Comparison of ENCODE assay signal across 24 cellular contexts in genomic region chr4:175905939-175906338, GRCh38.
"Had no signal": no experiment of that assay in that cellular context is flagged by ENCODE, and none has a peak within 500 bp of the region (broad histone marks: within the 10 kb centered on the region; RNA-seq: fewer than 3 reads in every experiment).

No MANE protein-coding gene starts in this region.

- H3K27ac Mint-ChIP-seq: activated B cell treated with CpG ODN at 0.5 μM for 24 hours; activated CD4-positive, alpha-beta T cell treated with anti-CD3 and anti-CD28 coated beads, Interleukin-2, amount 10 ng/mL, durations not matched to agents 24 days and 14 days; activated naive CD4-positive, alpha-beta T cell treated with anti-CD3 and anti-CD28 coated beads for 36 hours; activated naive CD8-positive, alpha-beta T cell treated with anti-CD3 and anti-CD28 coated beads for 36 hours; T-helper 17 cell had no signal

- H3K4me3 ChIP-seq: K562 had no signal

- H3K36me3 Mint-ChIP-seq: activated naive CD8-positive, alpha-beta T cell treated with anti-CD3 and anti-CD28 coated beads for 36 hours had no signal

- H3K27me3 Mint-ChIP-seq: activated B cell treated with CpG ODN at 0.5 μM for 24 hours; activated CD4-positive, alpha-beta T cell treated with anti-CD3 and anti-CD28 coated beads, Interleukin-2, amount 10 ng/mL, durations not matched to agents 24 days and 14 days; activated naive CD8-positive, alpha-beta T cell treated with anti-CD3 and anti-CD28 coated beads for 36 hours; central memory CD8-positive, alpha-beta T cell; T-helper 17 cell had no signal

- H3K4me1 Mint-ChIP-seq: activated B cell treated with CpG ODN at 0.5 μM for 24 hours; activated CD4-positive, alpha-beta T cell treated with anti-CD3 and anti-CD28 coated beads, Interleukin-2, amount 10 ng/mL, durations not matched to agents 24 days and 14 days; activated naive CD8-positive, alpha-beta T cell treated with anti-CD3 and anti-CD28 coated beads for 36 hours; central memory CD8-positive, alpha-beta T cell; T-helper 17 cell had no signal

- H3K9me3 Mint-ChIP-seq: activated CD4-positive, alpha-beta T cell treated with anti-CD3 and anti-CD28 coated beads, Interleukin-2, amount 10 ng/mL, durations not matched to agents 24 days and 14 days; activated naive CD4-positive, alpha-beta T cell treated with anti-CD3 and anti-CD28 coated beads for 36 hours; activated naive CD8-positive, alpha-beta T cell treated with anti-CD3 and anti-CD28 coated beads for 36 hours; activated T-cell treated with anti-CD3 and anti-CD28 coated beads, Interleukin-2, amount 50 U/mL, for 4 hours had no signal

- DNase-seq: activated B cell treated with CpG ODN at 0.5 μM for 24 hours; activated CD4-positive, alpha-beta T cell treated with anti-CD3 and anti-CD28 coated beads for 1 hour; activated CD4-positive, alpha-beta T cell treated with anti-CD3 and anti-CD28 coated beads, Interleukin-2, amount 10 ng/mL, durations not matched to agents 24 days and 14 days; activated CD4-positive, alpha-beta T cell treated with anti-CD3 and anti-CD28 coated beads, Interleukin-2, amount 50 U/mL, for 48 hours; activated CD8-positive, alpha-beta memory T cell treated with anti-CD3 and anti-CD28 coated beads for 24 hours; activated effector memory CD4-positive, alpha-beta T cell treated with anti-CD3 and anti-CD28 coated beads, Interleukin-2, amount 50 U/mL, for 16 hours; activated naive CD4-positive, alpha-beta T cell treated with anti-CD3 and anti-CD28 coated beads for 36 hours; activated naive CD8-positive, alpha-beta T cell treated with anti-CD3 and anti-CD28 coated beads for 36 hours; activated T-cell treated with anti-CD3 and anti-CD28 coated beads, Interleukin-2, amount 50 U/mL, for 4 hours; aorta; Kasumi-1; NCI-H1105 treated with DMSO at 0.1 percent for 48 hours; NCI-H1436 treated with DMSO at 0.1 percent for 48 hours; NCI-H187 treated with DMSO at 0.1 percent for 48 hours; NCI-H2081 treated with DMSO at 0.1 percent for 48 hours; NCI-H2171 treated with DMSO at 0.1 percent for 48 hours; NCI-H226; NCI-H526; NCI-H82; SIG-M5; T-helper 17 cell; T1000 had no signal

- H3K4me3 Mint-ChIP-seq: activated B cell treated with CpG ODN at 0.5 μM for 24 hours; activated CD4-positive, alpha-beta T cell treated with anti-CD3 and anti-CD28 coated beads, Interleukin-2, amount 10 ng/mL, durations not matched to agents 24 days and 14 days; activated naive CD4-positive, alpha-beta T cell treated with anti-CD3 and anti-CD28 coated beads for 36 hours; activated naive CD8-positive, alpha-beta T cell treated with anti-CD3 and anti-CD28 coated beads for 36 hours; activated T-cell treated with anti-CD3 and anti-CD28 coated beads, Interleukin-2, amount 50 U/mL, for 4 hours; central memory CD8-positive, alpha-beta T cell; T-helper 17 cell had no signal

- ATAC-seq: activated T-cell treated with anti-CD3 and anti-CD28 coated beads, Interleukin-2, amount 50 U/mL, for 4 hours; K562; T-helper 17 cell had no signal
